ENCODE assay signal across 23 cellular contexts in the genomic region with DNA sequence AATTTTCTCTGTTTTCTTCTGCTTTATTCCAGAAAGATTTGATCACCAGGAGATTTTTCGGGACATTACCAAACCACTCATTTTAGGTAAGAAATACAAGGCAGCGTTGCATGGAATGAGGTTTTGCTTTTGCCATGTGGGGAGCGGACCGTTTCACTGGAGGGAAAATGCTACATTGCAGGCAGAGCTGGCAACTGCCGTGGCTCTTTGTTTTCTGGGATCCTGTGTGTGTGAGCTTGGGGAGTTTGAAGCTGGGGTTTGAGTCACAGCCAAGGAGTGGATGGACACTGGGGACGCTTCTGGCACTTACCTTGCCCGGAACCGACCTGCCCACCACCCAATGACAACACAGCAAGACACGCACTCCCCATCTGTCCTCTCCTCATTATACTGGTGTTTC.
"Had no signal": no experiment of that assay in that cellular context is flagged by ENCODE, and none has a peak within 500 bp of the region (broad histone marks: within the 10 kb centered on the region; RNA-seq: fewer than 3 reads in every experiment).

No MANE protein-coding gene starts in this region.

- H3K27ac ChIP-seq: breast epithelium, foreskin keratinocyte, hepatocyte, lower lobe of right lung, neutrophil, parathyroid adenoma, SJSA1, tibial nerve, WERI-Rb-1 had no signal

- H3K27ac Mint-ChIP-seq: activated T-helper 1 cell treated with anti-CD3 and anti-CD28 coated beads, Interleukin-12 subunit alpha, Interleukin-12 subunit beta, Interleukin-2, Interleukin-4 antibody, amounts not matched to agents 30 ng/mL and 10 ng/mL and 1 ng/mL, durations not matched to agents 14 hours and 24 hours and 36 hours had no signal

- H3K27me3 ChIP-seq: breast epithelium, foreskin keratinocyte, hepatocyte, neutrophil, SJSA1, tibial nerve had no signal

- H3K9ac ChIP-seq: parathyroid adenoma had no signal

- FAIRE-seq: urothelium cell line had no signal

- ATAC-seq: activated naive CD4-positive, alpha-beta T cell treated with anti-CD3 and anti-CD28 coated beads, Interleukin-2, amount 50 U/mL, for 72 hours; effector memory CD8-positive, alpha-beta T cell; foreskin keratinocyte; lower lobe of right lung; T-helper 17 cell had no signal

- H3K36me3 ChIP-seq: breast epithelium, lower lobe of right lung, neutrophil, SJSA1, tibial nerve, WERI-Rb-1 had no signal

- H2AFZ ChIP-seq: hepatocyte, parathyroid adenoma had no signal

- DNase-seq: activated CD4-positive, alpha-beta T cell treated with anti-CD3 and anti-CD28 coated beads for 1 hour; activated CD4-positive, alpha-beta T cell treated with anti-CD3 and anti-CD28 coated beads, Interleukin-2, amount 50 U/mL, for 48 hours; activated gamma-delta T cell treated with Interleukin-2 at 50 U/mL for 16 hours; activated T-cell treated with anti-CD3 and anti-CD28 coated beads for 4 hours; dermis blood vessel endothelial cell; effector memory CD8-positive, alpha-beta T cell; foreskin keratinocyte; islet precursor cell; lower lobe of right lung; stimulated activated CD4-positive, alpha-beta T cell treated with anti-CD3 and anti-CD28 coated beads, Interleukin-1b, Interleukin-23, amount 100 ng/mL, for 48 hours; stimulated activated CD8-positive, alpha-beta memory T cell treated with anti-CD3 and anti-CD28 coated beads, Interleukin-4, amount 100 ng/mL, for 48 hours; stimulated activated naive CD4-positive, alpha-beta T cell; T-helper 17 cell; WERI-Rb-1 had no signal

- H3K9me3 Mint-ChIP-seq: activated naive CD4-positive, alpha-beta T cell treated with anti-CD3 and anti-CD28 coated beads, Interleukin-2, amount 50 U/mL, for 72 hours; activated T-helper 1 cell treated with anti-CD3 and anti-CD28 coated beads, Interleukin-12 subunit alpha, Interleukin-12 subunit beta, Interleukin-2, Interleukin-4 antibody, amounts not matched to agents 30 ng/mL and 10 ng/mL and 1 ng/mL, durations not matched to agents 14 hours and 24 hours and 36 hours; effector memory CD8-positive, alpha-beta T cell had no signal

- H3K4me3 ChIP-seq: breast epithelium, hepatocyte, lower lobe of right lung, SJSA1, tibial nerve had no signal

- H3K4me1 ChIP-seq: breast epithelium, foreskin keratinocyte, parathyroid adenoma, SJSA1 had no signal

- H3K79me2 ChIP-seq: hepatocyte, parathyroid adenoma had no signal

- H3K4me2 ChIP-seq: hepatocyte had no signal

- H3K4me3 Mint-ChIP-seq: activated T-helper 1 cell treated with anti-CD3 and anti-CD28 coated beads, Interleukin-12 subunit alpha, Interleukin-12 subunit beta, Interleukin-2, Interleukin-4 antibody, amounts not matched to agents 30 ng/mL and 10 ng/mL and 1 ng/mL, durations not matched to agents 14 hours and 24 hours and 36 hours; effector memory CD8-positive, alpha-beta T cell had no signal

- H3K27me3 Mint-ChIP-seq: T-helper 17 cell had no signal

- H3K36me3 Mint-ChIP-seq: activated naive CD4-positive, alpha-beta T cell treated with anti-CD3 and anti-CD28 coated beads, Interleukin-2, amount 50 U/mL, for 72 hours had no signal

- H3K9me3 ChIP-seq: breast epithelium, lower lobe of right lung, neutrophil, SJSA1, tibial nerve had no signal
